ENCODE assay signal across 9 cellular contexts in genomic region chr10:98242823-98243222, GRCh38. TPM values are rescaled to one million over a fixed set of nuclear protein-coding genes. Genes with fewer than 3 reads are reported as not detected.
A peak's percentile ranks its signal among the peaks of the same experiment; 100 is the strongest.
DNase-seq lines count a peak whose midpoint lies in the region; FAIRE-seq and TF ChIP-seq lines count a peak whose summit lies in the region.
"Had no signal": no experiment of that assay in that cellular context is flagged by ENCODE, and none has a peak within 500 bp of the region (broad histone marks: within the 10 kb centered on the region; RNA-seq: fewer than 3 reads in every experiment).

No MANE protein-coding gene starts in this region.

- peak; percentile 53 for TF ChIP-seq CTCF in kidney (IDR thresholded peaks at IDR 0.05; ENCODE audit: borderline replicate concordance, extremely low read depth, insufficient read depth)

- H3K4me1 ChIP-seq in adipocyte (ENCODE audit: control insufficient read depth, insufficient read depth, low read length), result no peaks in the 10 kb centered on the region
- peaks cover 9 to 15% of the 10 kb centered on the region in 2 donors for H3K4me1 ChIP-seq in kidney (ENCODE audit: control insufficient read depth in 1 of 2, insufficient read depth in 1 of 2, low read depth in 1 of 2, low read length in 2 of 2)

- H3K9ac ChIP-seq in adipocyte (ENCODE audit: low read length) (no peak overlapping the region), kidney (ENCODE audit: low read length in 2 of 2) (no peak overlapping the region)

- DNase-seq in AG08395 (ENCODE audit: low spot score) (peak; percentile 39), HCEC 1CT (peak; percentile 47), adipocyte (ENCODE audit: low read depth) (peak; percentile 68), kidney (no peak), frontal cortex (ENCODE audit: low spot score in 2 of 2) (no peak), COR-L47 (lab: John Stamatoyannopoulos, UW) (no peak), KG1 (lab: John Stamatoyannopoulos, UW) (no peak)
- DNase-seq in activated CD4-positive, alpha-beta T cell treated with anti-CD3 and anti-CD28 coated beads, Interleukin-2, amount 50 U/mL, for 1 hour, result no peak
- DNase-seq: NCI-H2029 had no signal

- FAIRE-seq in kidney (lab: Jason Lieb, UNC) (no peak), frontal cortex (lab: Jason Lieb, UNC) (no peak)

- H3K27ac ChIP-seq in kidney (ENCODE audit: low read depth in 2 of 2, low read length in 2 of 2), result no peak overlapping the region

- H3K36me3 ChIP-seq in adipocyte (ENCODE audit: control insufficient read depth, insufficient read depth, low read length, severe bottlenecking) (peaks cover 48% of the 10 kb centered on the region), kidney (ENCODE audit: control insufficient read depth in 1 of 2, insufficient read depth in 2 of 2, low read length in 2 of 2) (peaks cover 8 to 21% of the 10 kb centered on the region in 2 donors)

- intact Hi-C loops in kidney (cut with DNase I), result no loop called here

- H3K4me3 ChIP-seq in adipocyte (ENCODE audit: low read length) (no peak overlapping the region), kidney (ENCODE audit: low read length in 2 of 2) (no peak overlapping the region)

- H3K27me3 ChIP-seq in adipocyte (replicated peaks; ENCODE audit: control insufficient read depth, insufficient read depth, low read length), result no peaks in the 10 kb centered on the region

- no peaks in the 10 kb centered on the region for H3K9me3 ChIP-seq in adipocyte (ENCODE audit: control insufficient read depth, low read length)
- no peaks in the 10 kb centered on the region for H3K9me3 ChIP-seq in kidney (ENCODE audit: control insufficient read depth in 1 of 2, low read length in 2 of 2)

RNA-seq across cellular contexts. Expression of gene LOXL4, which starts 25.2 kb away (rescaled TPM):
- total RNA-seq in kidney (15.1 TPM), frontal cortex (not detected)
- 3.4 TPM for polyA plus RNA-seq in kidney (ENCODE audit: insufficient read depth, low read depth, low replicate concordance)

Comparison
In these comparisons a context has a peak if more than half of its experiments do, and no peak if none do; other contexts are left out.
1. DNase-seq: peak in AG08395 (single experiment), HCEC 1CT (single experiment) and adipocyte (single experiment); none in kidney (single experiment), frontal cortex (0 of 2), COR-L47 (single experiment), activated CD4-positive, alpha-beta T cell treated with anti-CD3 and anti-CD28 coated beads, Interleukin-2, amount 50 U/mL, for 1 hour (single experiment) and KG1 (single experiment).
2. RNA of gene LOXL4, which starts 25.2 kb away (total RNA-seq): 15.1 TPM in kidney (single experiment); not detected in frontal cortex (single experiment); every median in the first group is over 10 times any median in the second.